36 cellular contexts compared by ENCODE assay signal in genomic region chr16:83960521-83961249, GRCh38. TPM values are rescaled to one million over a fixed set of nuclear protein-coding genes. Genes with fewer than 3 reads are reported as not detected.
"Had no signal": no experiment of that assay in that cellular context is flagged by ENCODE, and none has a peak within 500 bp of the region (broad histone marks: within the 10 kb centered on the region; RNA-seq: fewer than 3 reads in every experiment).

No MANE protein-coding gene starts in this region.

- ATAC-seq: activated CD4-positive, alpha-beta T cell treated with anti-CD3 and anti-CD28 coated beads for 36 hours; activated CD8-positive, alpha-beta memory T cell treated with anti-CD3 and anti-CD28 coated beads, Interleukin-2, amount 10 ng/mL, durations not matched to agents 7 days and 5 days; activated CD8-positive, alpha-beta T cell treated with anti-CD3 and anti-CD28 coated beads, Interleukin-2, amount 10 ng/mL, durations not matched to agents 7 days and 5 days; activated naive CD8-positive, alpha-beta T cell treated with anti-CD3 and anti-CD28 coated beads, Interleukin-2, amount 50 U/mL, for 24 hours; body of pancreas; effector memory CD8-positive, alpha-beta T cell; foreskin keratinocyte; gastroesophageal sphincter had no signal

- H3K27ac ChIP-seq: adrenal gland, body of pancreas, breast epithelium, cardiac muscle cell, coronary artery, esophagus muscularis mucosa, foreskin keratinocyte, gastroesophageal sphincter had no signal

- DNase-seq: activated CD4-positive, alpha-beta memory T cell treated with anti-CD3 and anti-CD28 coated beads for 36 hours; activated CD4-positive, alpha-beta T cell treated with anti-CD3 and anti-CD28 coated beads for 36 hours; activated CD4-positive, alpha-beta T cell treated with anti-CD3 and anti-CD28 coated beads, Interleukin-2, amount 10 ng/mL, durations not matched to agents 24 days and 14 days; activated CD4-positive, CD25-positive, alpha-beta regulatory T cell; activated CD4-positive, CD25-positive, alpha-beta regulatory T cell treated with anti-CD3 and anti-CD28 coated beads, Interleukin-2, amount 50 U/mL, for 72 hours; activated CD8-positive, alpha-beta memory T cell treated with anti-CD3 and anti-CD28 coated beads, Interleukin-2, amount 10 ng/mL, durations not matched to agents 7 days and 5 days; activated CD8-positive, alpha-beta memory T cell treated with anti-CD3 and anti-CD28 coated beads, Interleukin-2, amount 50 U/mL, for 4 hours; activated CD8-positive, alpha-beta T cell treated with anti-CD3 and anti-CD28 coated beads, Interleukin-2, amount 10 ng/mL, durations not matched to agents 7 days and 5 days; activated effector memory CD4-positive, alpha-beta T cell treated with anti-CD3 and anti-CD28 coated beads, Interleukin-2, amount 50 U/mL, for 16 hours; activated naive CD4-positive, alpha-beta T cell treated with anti-CD3 and anti-CD28 coated beads for 36 hours; activated naive CD8-positive, alpha-beta T cell treated with anti-CD3 and anti-CD28 coated beads for 36 hours; activated naive CD8-positive, alpha-beta T cell treated with anti-CD3 and anti-CD28 coated beads, Interleukin-2, amount 50 U/mL, for 24 hours; activated T-cell treated with anti-CD3 and anti-CD28 coated beads, Interleukin-2, amount 50 U/mL, for 1 hour; activated T-cell treated with anti-CD3 and anti-CD28 coated beads, Interleukin-2, amount 50 U/mL, for 48 hours; adrenal gland; amygdala; aorta; body of pancreas; dermis blood vessel endothelial cell; effector CD4-positive, alpha-beta T cell; effector memory CD8-positive, alpha-beta T cell; erythroblast; foreskin keratinocyte; heart right ventricle; T-helper 2 cell had no signal

- H3K36me3 ChIP-seq: breast epithelium, cardiac muscle cell had no signal

- H3K9me3 ChIP-seq: adrenal gland, body of pancreas, breast epithelium, esophagus muscularis mucosa, gastroesophageal sphincter, heart right ventricle had no signal

- H3K4me3 ChIP-seq: adrenal gland, body of pancreas, breast epithelium, cardiac muscle cell, coronary artery, esophagus muscularis mucosa, gastroesophageal sphincter, heart right ventricle had no signal

- H3K4me1 ChIP-seq: body of pancreas, breast epithelium, foreskin keratinocyte had no signal

- H3K27me3 ChIP-seq: adrenal gland, body of pancreas, breast epithelium, esophagus muscularis mucosa, foreskin keratinocyte, gastroesophageal sphincter, heart right ventricle had no signal

RNA-seq across cellular contexts. Expression of gene NECAB2, which starts 7.4 kb away (rescaled TPM):
- total RNA-seq: activated CD4-positive, alpha-beta memory T cell treated with anti-CD3 and anti-CD28 coated beads for 36 hours; activated CD4-positive, alpha-beta T cell treated with anti-CD3 and anti-CD28 coated beads for 36 hours; activated CD4-positive, alpha-beta T cell treated with anti-CD3 and anti-CD28 coated beads, Interleukin-2, amount 10 ng/mL, durations not matched to agents 24 days and 14 days; activated CD8-positive, alpha-beta memory T cell treated with anti-CD3 and anti-CD28 coated beads for 36 hours; activated CD8-positive, alpha-beta memory T cell treated with anti-CD3 and anti-CD28 coated beads, Interleukin-2, amount 10 ng/mL, durations not matched to agents 7 days and 5 days; activated CD8-positive, alpha-beta T cell treated with anti-CD3 and anti-CD28 coated beads, Interleukin-2, amount 10 ng/mL, durations not matched to agents 7 days and 5 days; activated naive CD4-positive, alpha-beta T cell treated with anti-CD3 and anti-CD28 coated beads for 36 hours; activated naive CD8-positive, alpha-beta T cell treated with anti-CD3 and anti-CD28 coated beads for 36 hours; activated T-helper 1 cell treated with anti-CD3 and anti-CD28 coated beads, Interleukin-12 subunit alpha, Interleukin-12 subunit beta, Interleukin-2, Interleukin-4 antibody, amounts not matched to agents 30 ng/mL and 10 ng/mL and 1 ng/mL, durations not matched to agents 14 hours and 24 hours and 36 hours; activated T-helper 2 cell treated with anti-CD3 and anti-CD28 coated beads, Interferon-gamma antibody, Interleukin-2, Interleukin-4, amounts not matched to agents 10 μg/mL and 5 μg/mL and 100 μg/mL, durations not matched to agents 14 hours and 24 hours and 36 hours; dermis blood vessel endothelial cell; esophagus muscularis mucosa; foreskin keratinocyte; glomerular endothelial cell; T-helper 1 cell treated with Interleukin-12 subunit alpha and Interleukin-12 subunit beta and Interleukin-4 antibody, amounts not matched to agents 30 ng/mL and 1 ng/mL, for 36 hours had no signal
- polyA plus RNA-seq: aorta, foreskin keratinocyte had no signal

RNA-seq across cellular contexts. Expression of gene OSGIN1, which starts 7.6 kb away (rescaled TPM):
- total RNA-seq: cerebellum had no signal
